11 cellular contexts compared by ENCODE assay signal in the genomic region with DNA sequence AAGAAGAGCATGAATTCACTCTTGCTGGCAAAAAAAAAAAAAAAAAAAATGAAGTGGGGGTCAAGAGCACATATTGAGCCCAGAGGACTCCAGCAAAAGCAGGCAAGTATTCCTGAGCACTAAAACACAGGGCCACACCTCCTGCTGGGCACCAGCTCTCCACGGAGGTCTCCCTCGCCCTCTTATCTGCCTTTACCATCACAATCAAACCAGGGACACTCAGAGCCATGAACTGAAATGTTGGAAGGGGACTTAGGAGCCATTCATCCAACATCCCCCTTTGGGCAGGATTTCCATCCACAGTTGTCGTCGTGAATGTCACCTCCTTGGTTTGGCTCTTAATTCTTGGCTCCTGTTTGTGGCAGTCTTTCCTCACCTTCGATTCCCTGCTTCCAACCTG.
DNase-seq lines count a peak whose midpoint lies in the region; ATAC-seq and TF ChIP-seq lines count a peak whose summit lies in the region.
"Had no signal": no experiment of that assay in that cellular context is flagged by ENCODE, and none has a peak within 500 bp of the region (broad histone marks: within the 10 kb centered on the region; RNA-seq: fewer than 3 reads in every experiment).

No MANE protein-coding gene starts in this region.

- no peak overlapping the region for H3K4me3 Mint-ChIP-seq in endodermal cell
- H3K4me3 Mint-ChIP-seq in WTC11: no peak overlapping the region
- H3K4me3 Mint-ChIP-seq: CD8-positive, alpha-beta memory T cell had no signal

- H3K4me3 ChIP-seq in right atrium auricular region (peak overlapping the region in 1 of 2 donors; percentile 39), endodermal cell (ENCODE audit: low read length) (no peak overlapping the region), neural cell (ENCODE audit: low read length) (no peak overlapping the region)

- H3K27me3 ChIP-seq in right atrium auricular region (no peaks in the 10 kb centered on the region), endodermal cell (ENCODE audit: control insufficient read depth, insufficient read depth, low read length, poor library complexity, severe bottlenecking) (no peaks in the 10 kb centered on the region), neural cell (ENCODE audit: insufficient read depth, low read depth, low read length) (no peaks in the 10 kb centered on the region)

- H3K4me1 ChIP-seq in right atrium auricular region (peaks cover 0 to 16% of the 10 kb centered on the region in 2 donors), endodermal cell (ENCODE audit: control insufficient read depth, insufficient read depth, low read length) (no peaks in the 10 kb centered on the region)

- H3K9me3 ChIP-seq in right atrium auricular region: no peaks in the 10 kb centered on the region
- H3K9me3 ChIP-seq in endodermal cell (ENCODE audit: control insufficient read depth, low read length): no peaks in the 10 kb centered on the region
- no peaks in the 10 kb centered on the region for H3K9me3 ChIP-seq in neural cell (ENCODE audit: low read length)

- H4K20me1 ChIP-seq in neural cell (ENCODE audit: insufficient read depth): no peaks in the 10 kb centered on the region

- H3K36me3 ChIP-seq in right atrium auricular region: no peaks in the 10 kb centered on the region
- no peaks in the 10 kb centered on the region for H3K36me3 ChIP-seq in endodermal cell (ENCODE audit: control insufficient read depth, insufficient read depth, low read length)
- H3K36me3 ChIP-seq in neural cell (ENCODE audit: insufficient read depth, low read length): no peaks in the 10 kb centered on the region

- CTCF ChIA-PET in WTC11 (lab: Charles Lee): interaction anchor here (0.7 to 1.4 kb wide), 2 partner anchors 135 to 157 kb away, joined by 3 to 7 read pairs; no protein-coding TSS in a partner anchor

- H3F3A ChIP-seq in neural cell (ENCODE audit: insufficient read depth, low read length, poor library complexity, severe bottlenecking): no peaks in the 10 kb centered on the region

- H3K4me1 Mint-ChIP-seq in endodermal cell: peaks cover 7% of the 10 kb centered on the region
- H3K4me1 Mint-ChIP-seq in WTC11: peaks cover 15% of the 10 kb centered on the region
- H3K4me1 Mint-ChIP-seq: CD8-positive, alpha-beta memory T cell had no signal

- POLR2A ChIA-PET in WTC11 (lab: Charles Lee): no interaction called here

- 78 to 94% methylated on average over 3 to 5 of the region's 5 CpGs for WGBS in endodermal cell (ENCODE audit: insufficient coverage in 1 of 2, insufficient read length in 1 of 2), 2 experiments

- no peaks in the 10 kb centered on the region for H3K79me2 ChIP-seq in neural cell (replicated peaks; ENCODE audit: insufficient read depth, low read length)

- no peak overlapping the region for H3K9ac ChIP-seq in endodermal cell (ENCODE audit: extremely low read depth, low read length, poor library complexity, severe bottlenecking)
- H3K9ac ChIP-seq in neural cell (ENCODE audit: low read length): peak overlapping the region; percentile 36

- H3K27ac Mint-ChIP-seq in endodermal cell: no peak overlapping the region
- H3K27ac Mint-ChIP-seq in WTC11: no peak overlapping the region

- TF ChIP-seq EP300 in neural cell (conservative IDR thresholded peaks at IDR 0.05; ENCODE audit: poor library complexity, severe bottlenecking): no peak

- H3K27me3 Mint-ChIP-seq in endodermal cell (ENCODE audit: insufficient read depth) (peaks cover 3% of the 10 kb centered on the region), WTC11 (ENCODE audit: low read depth) (no peaks in the 10 kb centered on the region)

- intact Hi-C loops in left cardiac atrium (cut with DNase I): loop anchor here in 1 of 2 donors (10.0 kb wide), 2 partner anchors 63 to 213 kb away; no protein-coding TSS in a partner anchor

- no peak for ATAC-seq in left cardiac atrium
- ATAC-seq in GM19463 (IDR thresholded peaks at IDR 0.05; ENCODE audit: unreplicated experiment): no peak
- ATAC-seq in WTC11: no peak

- H3K27ac ChIP-seq in right atrium auricular region (peak overlapping the region; percentile 67 to 82), endodermal cell (ENCODE audit: low read depth, low read length) (peak overlapping the region; percentile 77), neural cell (ENCODE audit: low read length) (peak overlapping the region; percentile 63)

- in situ Hi-C loops in ACHN (cut with HindIII; ENCODE audit: low pct_ligation_motif_present, low pct_unique_long_range_greater_than_20kb, low sequenced_read_pairs): no loop called here

- H3K36me3 Mint-ChIP-seq in endodermal cell (ENCODE audit: low read depth) (no peaks in the 10 kb centered on the region), WTC11 (no peaks in the 10 kb centered on the region)
- H3K36me3 Mint-ChIP-seq: CD8-positive, alpha-beta memory T cell had no signal

- H3K9me3 Mint-ChIP-seq in endodermal cell: no peaks in the 10 kb centered on the region
- peaks cover 7% of the 10 kb centered on the region; the same call in 1 of the 2 replicates for H3K9me3 Mint-ChIP-seq in WTC11

- no peak overlapping the region for H2AFZ ChIP-seq in neural cell (ENCODE audit: low read depth, low read length)

- H3K9me2 ChIP-seq in neural cell (ENCODE audit: insufficient read depth, low read length): no peaks in the 10 kb centered on the region

- H3K4me2 ChIP-seq in neural cell (ENCODE audit: low read length): no peak overlapping the region

- TF ChIP-seq CTCF in right atrium auricular region (IDR thresholded peaks at IDR 0.05): no peak
- no peak for TF ChIP-seq CTCF in endodermal cell (conservative IDR thresholded peaks at IDR 0.05)
- no peak for TF ChIP-seq CTCF in neural cell (IDR thresholded peaks at IDR 0.05; ENCODE audit: poor library complexity, severe bottlenecking)
- TF ChIP-seq CTCF in WTC11 (IDR thresholded peaks at IDR 0.05): no peak

- no peak for DNase-seq in right atrium auricular region (ENCODE audit: low spot score)
- DNase-seq in left cardiac atrium: no peak
- no peak for DNase-seq in endodermal cell
- DNase-seq in COLO668 (lab: John Stamatoyannopoulos, UW; ENCODE audit: unreplicated experiment): no peak
- DNase-seq in ACHN: no peak
- DNase-seq in WTC11 (ENCODE audit: low spot score): no peak
- DNase-seq: CD8-positive, alpha-beta memory T cell; Karpas-422; NCI-H2081 had no signal

- no peak for TF ChIP-seq RAD21 in neural cell (conservative IDR thresholded peaks at IDR 0.05)

TF ChIP-seq in neural cell, 6 proteins besides CTCF, POLR2A, EP300 and RAD21 (continues in another document):
- TF ChIP-seq POLR2AphosphoS5 (IDR thresholded peaks at IDR 0.05) (no peak), TAF1 (IDR thresholded peaks at IDR 0.05; ENCODE audit: low read depth) (no peak), SMC3 (conservative IDR thresholded peaks at IDR 0.05; ENCODE audit: poor library complexity) (no peak)
- TF ChIP-seq, protein P1, sequence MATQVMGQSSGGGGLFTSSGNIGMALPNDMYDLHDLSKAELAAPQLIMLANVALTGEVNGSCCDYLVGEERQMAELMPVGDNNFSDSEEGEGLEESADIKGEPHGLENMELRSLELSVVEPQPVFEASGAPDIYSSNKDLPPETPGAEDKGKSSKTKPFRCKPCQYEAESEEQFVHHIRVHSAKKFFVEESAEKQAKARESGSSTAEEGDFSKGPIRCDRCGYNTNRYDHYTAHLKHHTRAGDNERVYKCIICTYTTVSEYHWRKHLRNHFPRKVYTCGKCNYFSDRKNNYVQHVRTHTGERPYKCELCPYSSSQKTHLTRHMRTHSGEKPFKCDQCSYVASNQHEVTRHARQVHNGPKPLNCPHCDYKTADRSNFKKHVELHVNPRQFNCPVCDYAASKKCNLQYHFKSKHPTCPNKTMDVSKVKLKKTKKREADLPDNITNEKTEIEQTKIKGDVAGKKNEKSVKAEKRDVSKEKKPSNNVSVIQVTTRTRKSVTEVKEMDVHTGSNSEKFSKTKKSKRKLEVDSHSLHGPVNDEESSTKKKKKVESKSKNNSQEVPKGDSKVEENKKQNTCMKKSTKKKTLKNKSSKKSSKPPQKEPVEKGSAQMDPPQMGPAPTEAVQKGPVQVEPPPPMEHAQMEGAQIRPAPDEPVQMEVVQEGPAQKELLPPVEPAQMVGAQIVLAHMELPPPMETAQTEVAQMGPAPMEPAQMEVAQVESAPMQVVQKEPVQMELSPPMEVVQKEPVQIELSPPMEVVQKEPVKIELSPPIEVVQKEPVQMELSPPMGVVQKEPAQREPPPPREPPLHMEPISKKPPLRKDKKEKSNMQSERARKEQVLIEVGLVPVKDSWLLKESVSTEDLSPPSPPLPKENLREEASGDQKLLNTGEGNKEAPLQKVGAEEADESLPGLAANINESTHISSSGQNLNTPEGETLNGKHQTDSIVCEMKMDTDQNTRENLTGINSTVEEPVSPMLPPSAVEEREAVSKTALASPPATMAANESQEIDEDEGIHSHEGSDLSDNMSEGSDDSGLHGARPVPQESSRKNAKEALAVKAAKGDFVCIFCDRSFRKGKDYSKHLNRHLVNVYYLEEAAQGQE (IDR thresholded peaks at IDR 0.05; ENCODE audit: borderline replicate concordance): no peak

TF ChIP-seq in WTC11, 78 proteins besides CTCF, POLR2A, EP300 and RAD21 (continues in another document):
- TF ChIP-seq FOXJ3 (CRISPR knock-in tag; IDR thresholded peaks at IDR 0.05; ENCODE audit: borderline replicate concordance) (no peak), CBFB (CRISPR knock-in tag; IDR thresholded peaks at IDR 0.05; ENCODE audit: low read depth) (no peak), CREB1 (CRISPR knock-in tag; IDR thresholded peaks at IDR 0.05) (no peak), RELA (CRISPR knock-in tag; IDR thresholded peaks at IDR 0.05; ENCODE audit: borderline replicate concordance) (no peak)
- TF ChIP-seq, protein P2, sequence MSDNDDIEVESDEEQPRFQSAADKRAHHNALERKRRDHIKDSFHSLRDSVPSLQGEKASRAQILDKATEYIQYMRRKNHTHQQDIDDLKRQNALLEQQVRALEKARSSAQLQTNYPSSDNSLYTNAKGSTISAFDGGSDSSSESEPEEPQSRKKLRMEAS (CRISPR knock-in tag; IDR thresholded peaks at IDR 0.05): no peak
- TF ChIP-seq, protein P3, sequence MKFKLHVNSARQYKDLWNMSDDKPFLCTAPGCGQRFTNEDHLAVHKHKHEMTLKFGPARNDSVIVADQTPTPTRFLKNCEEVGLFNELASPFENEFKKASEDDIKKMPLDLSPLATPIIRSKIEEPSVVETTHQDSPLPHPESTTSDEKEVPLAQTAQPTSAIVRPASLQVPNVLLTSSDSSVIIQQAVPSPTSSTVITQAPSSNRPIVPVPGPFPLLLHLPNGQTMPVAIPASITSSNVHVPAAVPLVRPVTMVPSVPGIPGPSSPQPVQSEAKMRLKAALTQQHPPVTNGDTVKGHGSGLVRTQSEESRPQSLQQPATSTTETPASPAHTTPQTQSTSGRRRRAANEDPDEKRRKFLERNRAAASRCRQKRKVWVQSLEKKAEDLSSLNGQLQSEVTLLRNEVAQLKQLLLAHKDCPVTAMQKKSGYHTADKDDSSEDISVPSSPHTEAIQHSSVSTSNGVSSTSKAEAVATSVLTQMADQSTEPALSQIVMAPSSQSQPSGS (CRISPR knock-in tag; IDR thresholded peaks at IDR 0.05; ENCODE audit: borderline replicate concordance, low read depth): no peak
